In the genomic region with DNA sequence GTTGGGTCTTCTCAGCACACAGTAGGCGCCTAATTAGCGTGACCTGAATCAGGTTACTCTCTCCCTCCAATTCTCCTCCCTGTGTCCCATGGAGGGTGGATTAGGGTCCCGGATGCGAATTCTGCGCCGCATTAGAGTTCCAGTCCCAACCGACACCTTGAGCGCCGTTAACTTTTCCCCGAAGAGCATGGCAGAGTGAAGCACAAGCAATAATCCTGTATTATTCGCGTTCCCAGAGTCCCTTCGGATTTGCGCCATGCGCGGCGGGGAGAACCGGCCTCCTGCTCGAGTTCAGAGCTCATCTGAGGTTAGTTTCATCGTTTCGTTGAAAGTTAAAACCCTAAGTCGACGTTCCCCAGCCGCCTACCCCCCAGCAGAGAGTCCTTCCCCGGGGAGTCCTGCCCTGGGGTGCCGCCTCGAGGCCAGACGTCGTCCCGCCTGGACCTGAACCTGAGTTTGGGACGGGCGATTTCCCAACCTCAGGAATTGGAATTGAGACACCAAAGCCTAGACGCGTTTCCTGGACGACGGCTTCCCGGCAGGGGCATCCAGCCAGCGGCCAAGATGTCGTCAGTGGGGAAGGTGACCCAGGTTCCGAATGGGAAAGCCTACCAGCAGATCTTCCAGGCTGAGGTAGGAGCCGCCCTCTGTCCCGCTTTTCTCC, we compare ENCODE assay signal across 10 cellular contexts. TPM values are rescaled to one million over a fixed set of nuclear protein-coding genes. Genes with fewer than 3 reads are reported as not detected.
DNase-seq lines count a peak whose midpoint lies in the region; ATAC-seq and TF ChIP-seq lines count a peak whose summit lies in the region.
"Had no signal": no experiment of that assay in that cellular context is flagged by ENCODE, and none has a peak within 500 bp of the region (broad histone marks: within the 10 kb centered on the region; RNA-seq: fewer than 3 reads in every experiment).

A gene (plus strand): TSS at position 160 of the 664 bp plus-strand sequence. CDS start 405 bp downstream, at position 565.

- WGBS in thyroid gland, 2 donors = 20 to 22% methylated on average over 23 to 42 of the region's 42 CpGs

- no peaks in the 10 kb centered on the region for H3K4me1 Mint-ChIP-seq in T-helper 17 cell
- no peaks in the 10 kb centered on the region for H3K4me1 Mint-ChIP-seq in activated CD4-positive, alpha-beta memory T cell treated with anti-CD3 and anti-CD28 coated beads, Interleukin-2, amount 10 ng/mL, durations not matched to agents 7 days and 5 days

- H3K27me3 ChIP-seq in thyroid gland = no peaks in the 10 kb centered on the region

- H3K27ac ChIP-seq in thyroid gland = peak within 1 kb of the TSS in 1 of 3 donors; percentile 51

- ATAC-seq in T-helper 17 cell (no peak), mucosa of descending colon (peak; percentile 14), HG02852 (IDR thresholded peaks at IDR 0.05; ENCODE audit: unreplicated experiment) (no peak), GM18870 (IDR thresholded peaks at IDR 0.05; ENCODE audit: unreplicated experiment) (no peak), HG02610 (IDR thresholded peaks at IDR 0.05; ENCODE audit: unreplicated experiment) (no peak)
- ATAC-seq: Panc1 had no signal

- CTCF ChIA-PET in activated CD4-positive, alpha-beta memory T cell treated with anti-CD3 and anti-CD28 coated beads, Interleukin-2, amount 10 ng/mL, durations not matched to agents 7 days and 5 days (lab: Charles Lee) = no interaction called here

- intact Hi-C loops in mucosa of descending colon (cut with DNase I, micrococcal nuclease) (no loop called here), thyroid gland (cut with DNase I) (no loop called here)

- H3K9me3 Mint-ChIP-seq in activated CD4-positive, alpha-beta memory T cell treated with anti-CD3 and anti-CD28 coated beads, Interleukin-2, amount 10 ng/mL, durations not matched to agents 7 days and 5 days = peaks cover 2% of the 10 kb centered on the region

- DNase-seq in T-helper 17 cell (no peak), fibroblast of mammary gland (ENCODE audit: low read depth) (peak; percentile 60), mucosa of descending colon (no peak), thyroid gland (peak; percentile 53 to 57)
- no peak for DNase-seq in activated CD4-positive, alpha-beta memory T cell treated with anti-CD3 and anti-CD28 coated beads, Interleukin-2, amount 10 ng/mL, durations not matched to agents 7 days and 5 days
- DNase-seq: GDM1 had no signal

- H3K27ac Mint-ChIP-seq in T-helper 17 cell = no peak within 1 kb of the TSS
- H3K27ac Mint-ChIP-seq in activated CD4-positive, alpha-beta memory T cell treated with anti-CD3 and anti-CD28 coated beads, Interleukin-2, amount 10 ng/mL, durations not matched to agents 7 days and 5 days = no peak within 1 kb of the TSS

- POLR2A ChIA-PET in activated CD4-positive, alpha-beta memory T cell treated with anti-CD3 and anti-CD28 coated beads, Interleukin-2, amount 10 ng/mL, durations not matched to agents 7 days and 5 days (lab: Charles Lee) = no interaction called here

- TF ChIP-seq CTCF in fibroblast of mammary gland (conservative IDR thresholded peaks at IDR 0.05; ENCODE audit: control insufficient read depth, insufficient read depth, low read depth, low read length) (no peak), mucosa of descending colon (IDR thresholded peaks at IDR 0.05) (no peak), thyroid gland (IDR thresholded peaks at IDR 0.05) (no peak)

- H3K4me1 ChIP-seq in mucosa of descending colon (ENCODE audit: low read depth) = peaks cover 7% of the 10 kb centered on the region
- H3K4me1 ChIP-seq in thyroid gland = peaks cover 14% of the 10 kb centered on the region in 2 donors

- H3K4me3 ChIP-seq in fibroblast of mammary gland (ENCODE audit: control insufficient read depth, low read depth, low read length) (peak within 1 kb of the TSS; percentile 41), mucosa of descending colon (no peak within 1 kb of the TSS), thyroid gland (replicated peaks in 1 of 3) (peak within 1 kb of the TSS in 2 of 3 donors; percentile 11 to 22)

- H3K27me3 Mint-ChIP-seq in T-helper 17 cell = no peaks in the 10 kb centered on the region
- H3K27me3 Mint-ChIP-seq in activated CD4-positive, alpha-beta memory T cell treated with anti-CD3 and anti-CD28 coated beads, Interleukin-2, amount 10 ng/mL, durations not matched to agents 7 days and 5 days = peaks cover 4% of the 10 kb centered on the region

- H3K4me3 Mint-ChIP-seq in T-helper 17 cell = no peak within 1 kb of the TSS
- H3K4me3 Mint-ChIP-seq in activated CD4-positive, alpha-beta memory T cell treated with anti-CD3 and anti-CD28 coated beads, Interleukin-2, amount 10 ng/mL, durations not matched to agents 7 days and 5 days = no peak within 1 kb of the TSS

- H3K36me3 ChIP-seq in mucosa of descending colon (ENCODE audit: low read depth) (no peaks in the 10 kb centered on the region), thyroid gland (no peaks in the 10 kb centered on the region)

- no peak for TF ChIP-seq POLR2A in thyroid gland (IDR thresholded peaks at IDR 0.05)

- H3K36me3 Mint-ChIP-seq in T-helper 17 cell (ENCODE audit: low read depth) = no peaks in the 10 kb centered on the region
- no peaks in the 10 kb centered on the region for H3K36me3 Mint-ChIP-seq in activated CD4-positive, alpha-beta memory T cell treated with anti-CD3 and anti-CD28 coated beads, Interleukin-2, amount 10 ng/mL, durations not matched to agents 7 days and 5 days (ENCODE audit: low read depth)

- no peaks in the 10 kb centered on the region for H3K9me3 ChIP-seq in T-helper 17 cell (ENCODE audit: control insufficient read depth, low read length, poor library complexity, severe bottlenecking)
- no peaks in the 10 kb centered on the region for H3K9me3 ChIP-seq in mucosa of descending colon
- H3K9me3 ChIP-seq in thyroid gland = no peaks in the 10 kb centered on the region

RNA-seq across cellular contexts. Expression of the gene that starts here (rescaled TPM):
- 10 to 100 TPM; 11.4 to 12.0 TPM for total RNA-seq in T-helper 17 cell
- total RNA-seq in mucosa of descending colon = 1 to 10 TPM; 5.0 to 5.6 (median 5.1) TPM
- total RNA-seq in thyroid gland = 10 to 100 TPM in 3 of 4 donors, 1 to 10 TPM in 1; 5.2 to 33.0 (median 11.0) TPM
- total RNA-seq in activated CD4-positive, alpha-beta memory T cell treated with anti-CD3 and anti-CD28 coated beads, Interleukin-2, amount 10 ng/mL, durations not matched to agents 7 days and 5 days = 1 to 10 TPM; 3.3 to 5.1 TPM

Comparison
In these comparisons a context has a peak if more than half of its experiments do, and no peak if none do; other contexts are left out.
1. DNase-seq: peak in fibroblast of mammary gland (single experiment) and thyroid gland (2 of 2); none in T-helper 17 cell (0 of 3), mucosa of descending colon (0 of 3) and activated CD4-positive, alpha-beta memory T cell treated with anti-CD3 and anti-CD28 coated beads, Interleukin-2, amount 10 ng/mL, durations not matched to agents 7 days and 5 days (single experiment).